ENCODE assay signal across 12 cellular contexts in genomic region chr11:117583063-117583801, GRCh38.
DNase-seq lines count a peak whose midpoint lies in the region; ATAC-seq and TF ChIP-seq lines count a peak whose summit lies in the region.
"Had no signal": no experiment of that assay in that cellular context is flagged by ENCODE, and none has a peak within 500 bp of the region (broad histone marks: within the 10 kb centered on the region; RNA-seq: fewer than 3 reads in every experiment).

No MANE protein-coding gene starts in this region.

- no peaks in the 10 kb centered on the region for H3K4me1 Mint-ChIP-seq in CD4-positive, alpha-beta memory T cell
- H3K4me1 Mint-ChIP-seq: natural killer cell had no signal

- no peak overlapping the region for H3K4me3 Mint-ChIP-seq in CD4-positive, alpha-beta memory T cell
- H3K4me3 Mint-ChIP-seq: CD4-positive, alpha-beta T cell; natural killer cell had no signal

- H3K27me3 ChIP-seq in NT2/D1 (ENCODE audit: insufficient read depth, insufficient read length): peaks cover 7% of the 10 kb centered on the region
- peaks cover 4% of the 10 kb centered on the region for H3K27me3 ChIP-seq in osteoblast (ENCODE audit: insufficient read depth, low read length)
- no peaks in the 10 kb centered on the region for H3K27me3 ChIP-seq in CD4-positive, alpha-beta memory T cell (ENCODE audit: insufficient read depth, low read length)
- H3K27me3 ChIP-seq: SJSA1 had no signal

- H3K9me3 Mint-ChIP-seq in CD4-positive, alpha-beta memory T cell: no peaks in the 10 kb centered on the region
- H3K9me3 Mint-ChIP-seq: CD4-positive, alpha-beta T cell; natural killer cell had no signal

- H3K9me3 ChIP-seq in NT2/D1 (ENCODE audit: insufficient read depth, low read length): no peaks in the 10 kb centered on the region
- no peaks in the 10 kb centered on the region for H3K9me3 ChIP-seq in osteoblast (ENCODE audit: low read depth, low read length)
- no peaks in the 10 kb centered on the region for H3K9me3 ChIP-seq in CD4-positive, alpha-beta memory T cell (ENCODE audit: control insufficient read depth in 1 of 2, low read length in 2 of 2)
- H3K9me3 ChIP-seq: HAP-1, SJSA1 had no signal

- peak overlapping the region; percentile 10 for H3K4me3 ChIP-seq in NT2/D1 (ENCODE audit: insufficient read length, low read depth)
- H3K4me3 ChIP-seq in osteoblast (ENCODE audit: insufficient read depth, low read length): no peak overlapping the region
- H3K4me3 ChIP-seq in CD4-positive, alpha-beta memory T cell (ENCODE audit: low read length in 2 of 2): no peak overlapping the region
- H3K4me3 ChIP-seq: HAP-1, SJSA1 had no signal

- H3K27ac Mint-ChIP-seq in CD4-positive, alpha-beta memory T cell: no peak overlapping the region
- H3K27ac Mint-ChIP-seq: CD4-positive, alpha-beta T cell; natural killer cell had no signal

- no peak overlapping the region for H3K4me2 ChIP-seq in osteoblast (ENCODE audit: insufficient read depth, low read length)

- CTCF ChIA-PET in CD4-positive, alpha-beta memory T cell (lab: Charles Lee; ENCODE audit: partially characterized antibody): no interaction called here

- intact Hi-C loops in head of caudate nucleus (cut with DNase I): loop anchor here (5.0 kb wide), 1 partner anchor 46 kb away; no protein-coding TSS in a partner anchor
- intact Hi-C loops in CD4-positive, alpha-beta memory T cell (cut with micrococcal nuclease): no loop called here

- H3K36me3 Mint-ChIP-seq in CD4-positive, alpha-beta memory T cell: no peaks in the 10 kb centered on the region
- H3K36me3 Mint-ChIP-seq: natural killer cell had no signal

- H2AFZ ChIP-seq in osteoblast (ENCODE audit: low read length): no peak overlapping the region

- POLR2A ChIA-PET in CD4-positive, alpha-beta memory T cell (lab: Charles Lee; ENCODE audit: partially characterized antibody): no interaction called here

- H3K4me1 ChIP-seq in NT2/D1 (ENCODE audit: insufficient read depth, insufficient read length): peaks cover 11% of the 10 kb centered on the region
- no peaks in the 10 kb centered on the region for H3K4me1 ChIP-seq in osteoblast (ENCODE audit: insufficient read depth, low read length)
- H3K4me1 ChIP-seq in CD4-positive, alpha-beta memory T cell (ENCODE audit: insufficient read depth, low read length): no peaks in the 10 kb centered on the region
- H3K4me1 ChIP-seq: HAP-1 had no signal

- no peaks in the 10 kb centered on the region for H3K79me2 ChIP-seq in osteoblast (ENCODE audit: insufficient read depth, low read length)

- peak overlapping the region; percentile 59 for H3K9ac ChIP-seq in NT2/D1 (ENCODE audit: insufficient read length, low read depth)

- no peaks in the 10 kb centered on the region for H3K36me3 ChIP-seq in NT2/D1 (ENCODE audit: insufficient read depth, insufficient read length, low read length)
- H3K36me3 ChIP-seq in osteoblast (ENCODE audit: insufficient read depth, low read length): no peaks in the 10 kb centered on the region
- no peaks in the 10 kb centered on the region for H3K36me3 ChIP-seq in CD4-positive, alpha-beta memory T cell (ENCODE audit: insufficient read depth, low read length)
- H3K36me3 ChIP-seq: HAP-1, SJSA1 had no signal

- no peak for TF ChIP-seq CTCF in osteoblast (IDR thresholded peaks at IDR 0.05; ENCODE audit: extremely low read depth, low read depth, low read length)

- ATAC-seq in HG02763 (IDR thresholded peaks at IDR 0.05; ENCODE audit: unreplicated experiment): no peak
- ATAC-seq: natural killer cell had no signal

- DNase-seq in DMS79 (lab: John Stamatoyannopoulos, UW) (peak; percentile 76), NT2/D1 (ENCODE audit: low read depth, low spot score) (peak; percentile 65), head of caudate nucleus (peak in 32 of 42 donors; percentile 18 to 84 (median 60)), osteoblast (ENCODE audit: insufficient read length, low spot score, missing footprints) (peak; percentile 66), middle frontal gyrus (ENCODE audit: extremely low spot score, low spot score) (no peak), NAMALWA (ENCODE audit: low spot score) (no peak)
- DNase-seq in CD4-positive, alpha-beta memory T cell: no peak
- DNase-seq: CD4-positive, alpha-beta T cell; natural killer cell had no signal

- H4K20me1 ChIP-seq in osteoblast (ENCODE audit: insufficient read depth, low read length): no peaks in the 10 kb centered on the region

- H3K27me3 Mint-ChIP-seq in CD4-positive, alpha-beta memory T cell: peaks cover 19 to 22% of the 10 kb centered on the region in 2 donors

- no peak overlapping the region for H3K27ac ChIP-seq in osteoblast (ENCODE audit: low read depth, low read length)
- H3K27ac ChIP-seq in CD4-positive, alpha-beta memory T cell (ENCODE audit: low read depth, low read length): no peak overlapping the region
- H3K27ac ChIP-seq: SJSA1 had no signal

Comparison
In these comparisons a context has a peak if more than half of its experiments do, and no peak if none do; other contexts are left out.
1. DNase-seq: peak in DMS79 (single experiment), NT2/D1 (single experiment), head of caudate nucleus (32 of 42) and osteoblast (single experiment); none in middle frontal gyrus (single experiment), CD4-positive, alpha-beta memory T cell (0 of 5) and NAMALWA (single experiment).